In the genomic region with DNA sequence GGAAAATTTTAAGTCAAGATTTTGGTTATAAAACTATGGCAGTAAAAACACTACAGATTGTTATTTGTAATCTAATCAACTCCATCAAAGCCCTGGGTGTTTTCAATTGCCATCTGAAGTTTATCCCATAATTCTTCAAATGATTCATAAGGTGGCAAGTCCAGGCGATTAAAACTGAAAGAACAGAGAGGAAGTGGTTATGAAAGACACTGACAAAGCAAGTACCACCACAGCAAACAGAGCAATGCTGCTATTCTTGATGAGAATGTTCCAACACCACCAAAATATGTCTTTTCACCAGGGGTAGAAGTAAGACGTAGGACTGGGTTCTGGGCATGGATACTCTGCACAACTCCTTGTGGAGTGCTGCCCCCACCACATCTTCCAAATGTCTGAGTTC, we compare ENCODE assay signal across 9 cellular contexts.
DNase-seq lines count a peak whose midpoint lies in the region; ATAC-seq, FAIRE-seq and TF ChIP-seq lines count a peak whose summit lies in the region.
"Had no signal": no experiment of that assay in that cellular context is flagged by ENCODE, and none has a peak within 500 bp of the region (broad histone marks: within the 10 kb centered on the region; RNA-seq: fewer than 3 reads in every experiment).

No MANE protein-coding gene starts in this region.

- no peak overlapping the region for H3K27ac ChIP-seq in vagina
- H3K27ac ChIP-seq in coronary artery: no peak overlapping the region

- no peaks in the 10 kb centered on the region for H3K27me3 Mint-ChIP-seq in activated T-helper 2 cell treated with anti-CD3 and anti-CD28 coated beads, Interferon-gamma antibody, Interleukin-2, Interleukin-4, amounts not matched to agents 10 μg/mL and 5 μg/mL and 100 μg/mL, durations not matched to agents 14 hours and 24 hours and 36 hours (ENCODE audit: low read depth)

- H3K27ac Mint-ChIP-seq in activated T-helper 2 cell treated with anti-CD3 and anti-CD28 coated beads, Interferon-gamma antibody, Interleukin-2, Interleukin-4, amounts not matched to agents 10 μg/mL and 5 μg/mL and 100 μg/mL, durations not matched to agents 14 hours and 24 hours and 36 hours: peak overlapping the region; percentile 54

- H3K9me3 Mint-ChIP-seq in activated T-helper 2 cell treated with anti-CD3 and anti-CD28 coated beads, Interferon-gamma antibody, Interleukin-2, Interleukin-4, amounts not matched to agents 10 μg/mL and 5 μg/mL and 100 μg/mL, durations not matched to agents 14 hours and 24 hours and 36 hours: no peaks in the 10 kb centered on the region

- TF ChIP-seq POLR2A in GM12891 (IDR thresholded peaks at IDR 0.05; ENCODE audit: low read depth, low read length) (no peak), vagina (IDR thresholded peaks at IDR 0.05) (no peak)

- peak; percentile 45 for FAIRE-seq in GM12891 (lab: Jason Lieb, UNC)
- FAIRE-seq: colon had no signal

- H3K9me3 ChIP-seq in vagina: no peaks in the 10 kb centered on the region

- peaks cover 33% of the 10 kb centered on the region for H3K4me1 Mint-ChIP-seq in activated T-helper 2 cell treated with anti-CD3 and anti-CD28 coated beads, Interferon-gamma antibody, Interleukin-2, Interleukin-4, amounts not matched to agents 10 μg/mL and 5 μg/mL and 100 μg/mL, durations not matched to agents 14 hours and 24 hours and 36 hours (ENCODE audit: low read depth)

- H3K36me3 Mint-ChIP-seq in activated T-helper 2 cell treated with anti-CD3 and anti-CD28 coated beads, Interferon-gamma antibody, Interleukin-2, Interleukin-4, amounts not matched to agents 10 μg/mL and 5 μg/mL and 100 μg/mL, durations not matched to agents 14 hours and 24 hours and 36 hours (ENCODE audit: low read depth): no peaks in the 10 kb centered on the region

- intact Hi-C loops in activated T-helper 2 cell treated with anti-CD3 and anti-CD28 coated beads, Interferon-gamma antibody, Interleukin-2, Interleukin-4, amounts not matched to agents 10 μg/mL and 5 μg/mL and 100 μg/mL, durations not matched to agents 14 hours and 24 hours and 36 hours (cut with micrococcal nuclease): loop anchor here (2.0 to 5.0 kb wide), 2 partner anchors 169 to 637 kb away; partner anchors contain the start of gene MNS1
- intact Hi-C loops in vagina (cut with DNase I): no loop called here

- DNase-seq in GM12891 (ENCODE audit: insufficient read length, low spot score) (no peak), GM19240 (ENCODE audit: insufficient read length, low spot score) (no peak), vagina (ENCODE audit: extremely low spot score in 2 of 2) (no peak), NCI-H2196 (lab: John Stamatoyannopoulos, UW; ENCODE audit: unreplicated experiment) (no peak), coronary artery (ENCODE audit: low spot score) (no peak)
- peak; percentile 18 for DNase-seq in activated T-helper 2 cell treated with anti-CD3 and anti-CD28 coated beads, Interferon-gamma antibody, Interleukin-2, Interleukin-4, amounts not matched to agents 10 μg/mL and 5 μg/mL and 100 μg/mL, durations not matched to agents 14 hours and 24 hours and 36 hours (ENCODE audit: low spot score)

- H3K4me3 ChIP-seq in vagina (no peak overlapping the region), coronary artery (no peak overlapping the region)

- H3K4me1 ChIP-seq in vagina: no peaks in the 10 kb centered on the region

- ATAC-seq in GM21360 (IDR thresholded peaks at IDR 0.05; ENCODE audit: unreplicated experiment): peak; percentile 71
- peak; percentile 86 for ATAC-seq in HG03469 (IDR thresholded peaks at IDR 0.05; ENCODE audit: unreplicated experiment)

- TF ChIP-seq CTCF in vagina (IDR thresholded peaks at IDR 0.05): no peak
- TF ChIP-seq CTCF in coronary artery (IDR thresholded peaks at IDR 0.05): no peak

- H3K4me3 Mint-ChIP-seq in activated T-helper 2 cell treated with anti-CD3 and anti-CD28 coated beads, Interferon-gamma antibody, Interleukin-2, Interleukin-4, amounts not matched to agents 10 μg/mL and 5 μg/mL and 100 μg/mL, durations not matched to agents 14 hours and 24 hours and 36 hours (ENCODE audit: low read depth): no peak overlapping the region

- no peaks in the 10 kb centered on the region for H3K27me3 ChIP-seq in vagina

- peaks cover 0 to 9% of the 10 kb centered on the region in 2 donors for H3K36me3 ChIP-seq in vagina

TF ChIP-seq in GM12891, 5 proteins besides CTCF, POLR2A, EP300 and RAD21:
- TF ChIP-seq POU2F2 (IDR thresholded peaks at IDR 0.05; ENCODE audit: low read depth, low read length): no peak
- TF ChIP-seq SPI1 (IDR thresholded peaks at IDR 0.05; ENCODE audit: low read depth, low read length): peak; percentile 94
TF ChIP-seq in GM12891: peak in this region for 1.
